In the genomic region with DNA sequence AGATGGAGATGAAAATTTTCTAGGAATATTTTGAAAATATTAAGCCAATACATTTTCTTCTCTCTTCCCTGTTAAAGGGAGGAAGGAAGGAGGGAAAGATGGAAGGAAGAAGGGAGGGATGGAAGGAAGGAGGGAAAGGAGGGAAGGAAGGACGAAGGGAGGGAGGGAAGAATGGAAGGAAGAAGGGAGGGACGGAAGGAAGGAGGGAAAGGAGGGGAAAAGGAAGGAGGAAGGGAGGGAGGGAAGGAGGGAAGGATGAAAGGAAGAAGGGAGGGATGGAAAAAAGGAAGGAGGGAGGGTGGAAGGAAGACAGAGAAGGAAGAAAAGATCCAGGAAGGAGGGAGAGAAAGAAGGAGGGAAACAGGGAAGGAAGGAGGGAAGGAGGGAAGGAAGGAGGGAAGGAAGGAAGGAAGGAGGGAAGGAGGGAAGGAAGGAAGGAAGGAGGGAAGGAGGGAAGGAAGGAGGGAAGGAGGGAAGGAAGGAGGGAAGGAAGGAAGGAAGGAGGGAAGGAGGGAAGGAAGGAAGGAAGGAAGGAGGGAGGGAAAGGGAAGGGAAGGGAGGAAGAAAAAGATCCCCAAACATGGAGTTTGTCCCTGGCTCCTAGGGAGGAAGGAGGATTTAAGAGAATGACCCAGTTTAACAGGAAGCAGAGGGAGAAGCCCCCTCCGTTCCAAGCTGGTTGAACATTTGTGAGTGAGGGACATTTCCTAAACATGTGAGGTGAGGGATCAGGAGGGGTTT, we compare ENCODE assay signal across 25 cellular contexts.
DNase-seq lines count a peak whose midpoint lies in the region; ATAC-seq, FAIRE-seq and TF ChIP-seq lines count a peak whose summit lies in the region.
"Had no signal": no experiment of that assay in that cellular context is flagged by ENCODE, and none has a peak within 500 bp of the region (broad histone marks: within the 10 kb centered on the region; RNA-seq: fewer than 3 reads in every experiment).

No MANE protein-coding gene starts in this region.

- H3K4me1 ChIP-seq in HEK293 (ENCODE audit: control insufficient read depth, insufficient read depth, low read length): no peaks in the 10 kb centered on the region
- H3K4me1 ChIP-seq in K562 (replicated peaks in 1 of 2; ENCODE audit: control insufficient read depth in 2 of 2, insufficient read depth in 2 of 2, low read length in 2 of 2): no peaks in the 10 kb centered on the region
- H3K4me1 ChIP-seq in neuronal stem cell (ENCODE audit: control insufficient read depth in 2 of 2, insufficient read depth in 1 of 2, low read depth in 1 of 2, low read length in 2 of 2): peaks cover 30 to 38% of the 10 kb centered on the region in 2 donors
- H3K4me1 ChIP-seq: A549 had no signal

- H3K36me3 ChIP-seq in HEK293 (ENCODE audit: control insufficient read depth in 2 of 2, insufficient read depth in 1 of 2, low read length in 2 of 2) (no peaks in the 10 kb centered on the region), K562 (ENCODE audit: control insufficient read depth, insufficient read depth, low read length) (no peaks in the 10 kb centered on the region), neuronal stem cell (replicated peaks in 1 of 2; ENCODE audit: control insufficient read depth in 2 of 2, insufficient read depth in 2 of 2, low read length in 2 of 2) (no peaks in the 10 kb centered on the region)
- H3K36me3 ChIP-seq: MG63 had no signal

- H3K27me3 Mint-ChIP-seq in type B pancreatic cell: peaks cover 3% of the 10 kb centered on the region

- H3K27ac ChIP-seq in HEK293 (ENCODE audit: extremely low read depth, low read depth, low read length) (no peak overlapping the region), K562 (ENCODE audit: extremely low read depth, low read depth, low read length) (no peak overlapping the region), neuronal stem cell (replicated peaks; ENCODE audit: low read length) (no peak overlapping the region)
- H3K27ac ChIP-seq: A549, PC-9 had no signal

- no peaks in the 10 kb centered on the region for H3K9me3 Mint-ChIP-seq in type B pancreatic cell
- H3K9me3 Mint-ChIP-seq: CD4-positive, alpha-beta memory T cell had no signal

- no peak overlapping the region for H3K4ac ChIP-seq in neuronal stem cell (ENCODE audit: low read length)

- H4K8ac ChIP-seq in neuronal stem cell (ENCODE audit: low read depth, low read length): no peak overlapping the region

- CTCF ChIA-PET in HEK293 (lab: Yijun Ruan, JAX): interaction anchor here (0.7 kb wide), 2 partner anchors 76 to 79 kb away, joined by 3 to 5 read pairs; no protein-coding TSS in a partner anchor
- CTCF ChIA-PET in K562 (lab: Yijun Ruan, JAX; ENCODE audit: low intra/inter-chr PET ratio): no interaction called here

- H3K4me3 ChIP-seq in HEK293 (ENCODE audit: low read depth, low read length): no peak overlapping the region
- no peak overlapping the region for H3K4me3 ChIP-seq in K562
- H3K4me3 ChIP-seq in neuronal stem cell (ENCODE audit: low read length in 2 of 2): no peak overlapping the region
- H3K4me3 ChIP-seq: A549, MG63, PC-9 had no signal

- no peaks in the 10 kb centered on the region for H3K79me2 ChIP-seq in K562 (ENCODE audit: control insufficient read depth, insufficient read depth, low read length)

- intact Hi-C loops in K562 (cut with micrococcal nuclease): loop anchor here (10.0 kb wide), 1 partner anchor 124 kb away; no protein-coding TSS in a partner anchor

- no peak overlapping the region for H2BK15ac ChIP-seq in neuronal stem cell (ENCODE audit: low read length)

- FAIRE-seq in K562 (lab: Jason Lieb, UNC): no peak
- FAIRE-seq: A549, G401.6, HTR-8/SVneo had no signal

- TF ChIP-seq EP300 in K562 (IDR thresholded peaks at IDR 0.05; ENCODE audit: low read length): no peak

- no peak for TF ChIP-seq CTCF in HEK293 (tag by site-specific recombination; IDR thresholded peaks at IDR 0.05)
- no peak for TF ChIP-seq CTCF in K562 (IDR thresholded peaks at IDR 0.05 in 2 of 3, conservative IDR thresholded peaks at IDR 0.05 in 1 of 3; ENCODE audit: insufficient read depth in 2 of 3, low read depth in 1 of 3, low read length in 3 of 3)
- no peak for TF ChIP-seq CTCF in type B pancreatic cell (conservative IDR thresholded peaks at IDR 0.05)

- H2AK5ac ChIP-seq in neuronal stem cell (ENCODE audit: low read depth, low read length): no peak overlapping the region

- H3K9ac ChIP-seq in K562 (ENCODE audit: insufficient read depth in 1 of 2, low read depth in 2 of 2, low read length in 2 of 2): no peak overlapping the region
- no peak overlapping the region for H3K9ac ChIP-seq in neuronal stem cell (ENCODE audit: low read depth, low read length, poor library complexity)

- H3K9me1 ChIP-seq in K562 (ENCODE audit: control insufficient read depth, insufficient read depth, low read length): no peaks in the 10 kb centered on the region

- H3K36me3 Mint-ChIP-seq in type B pancreatic cell: no peaks in the 10 kb centered on the region
- H3K36me3 Mint-ChIP-seq: CD4-positive, alpha-beta memory T cell had no signal

- no peak overlapping the region for H3K18ac ChIP-seq in neuronal stem cell (ENCODE audit: low read length)

- no peak overlapping the region for H4K91ac ChIP-seq in neuronal stem cell (ENCODE audit: low read depth, low read length, poor library complexity)

- peaks cover 28% of the 10 kb centered on the region for H3K4me1 Mint-ChIP-seq in type B pancreatic cell (ENCODE audit: unreplicated experiment)

- no peak overlapping the region for H2BK12ac ChIP-seq in neuronal stem cell (ENCODE audit: low read length)

- no peak for TF ChIP-seq RAD21 in K562 (CRISPR knock-in tag; conservative IDR thresholded peaks at IDR 0.05 in 1 of 2, IDR thresholded peaks at IDR 0.05 in 1 of 2)

- DNase-seq in K562 (ENCODE audit: extremely low read depth in 1 of 4, low spot score in 3 of 4): no peak
- no peak for DNase-seq in neuronal stem cell (ENCODE audit: low spot score)
- no peak for DNase-seq in type B pancreatic cell (ENCODE audit: extremely low spot score, unreplicated experiment)
- no peak for DNase-seq in NCI-H1417 treated with DMSO at 0.1 percent for 48 hours (lab: John Stamatoyannopoulos, UW)
- DNase-seq in inferior parietal cortex (ENCODE audit: extremely low spot score): no peak
- DNase-seq in kidney glomerular epithelial cell (lab: John Stamatoyannopoulos, UW): no peak
- DNase-seq: AML-193; C1 segment of cervical spinal cord; CD4-positive, alpha-beta memory T cell; COR-L47; GOT3; HCEC 1CT; KG1; MG63; NCI-H1105 treated with DMSO at 0.1 percent for 48 hours; NCI-H2029; NCI-H446; NCI-H82; NK-92 treated with Interleukin-12 subunit alpha and Interleukin-12 subunit beta, amount 100 ng/mL, for 24 hours; PC-9 had no signal

- 3% methylated on average over 3 of the region's 3 CpGs for WGBS in K562 (ENCODE audit: insufficient coverage, low coverage, missing lambda C conversion rate)
- 100% methylated on average over 2 of the region's 3 CpGs; no CpG with 5 or more reads in 1 of the 2 donors for WGBS in neuronal stem cell (ENCODE audit: extremely low coverage in 2 of 2, insufficient read length in 2 of 2, insufficient replicate concordance in 1 of 2), 2 donors

- POLR2A ChIA-PET in HEK293 (lab: Yijun Ruan, JAX) (no interaction called here), K562 (lab: Yijun Ruan, JAX) (no interaction called here)

- H3K23ac ChIP-seq in neuronal stem cell (ENCODE audit: low read depth, low read length, poor library complexity): no peak overlapping the region

- H3K27me3 ChIP-seq in K562 (ENCODE audit: control insufficient read depth in 2 of 2, insufficient read depth in 2 of 2, low read length in 2 of 2): peaks cover 0 to 42% of the 10 kb centered on the region in 2 experiments; a peak in 2 of 5 replicates
- H3K27me3 ChIP-seq in neuronal stem cell (ENCODE audit: control insufficient read depth in 3 of 3, insufficient read depth in 3 of 3, low read depth in 1 of 3, low read length in 3 of 3): peaks cover 0 to 22% (median 0%) of the 10 kb centered on the region in 3 experiments

- no peak overlapping the region for H3K14ac ChIP-seq in neuronal stem cell (ENCODE audit: low read length)

- no peak overlapping the region for H3K4me3 Mint-ChIP-seq in type B pancreatic cell

- TF ChIP-seq POLR2A in K562 (conservative IDR thresholded peaks at IDR 0.05): no peak

- H3K4me2 ChIP-seq in K562 (ENCODE audit: insufficient read depth, low read length) (no peak overlapping the region), neuronal stem cell (ENCODE audit: insufficient read depth, low read length, poor library complexity, severe bottlenecking) (no peak overlapping the region)
- H3K4me2 ChIP-seq: A549, PC-9 had no signal

- peak overlapping the region; percentile 39 for H3K27ac Mint-ChIP-seq in type B pancreatic cell
- H3K27ac Mint-ChIP-seq: CD4-positive, alpha-beta memory T cell had no signal

- H3K79me1 ChIP-seq in neuronal stem cell (ENCODE audit: low read depth, low read length): no peaks in the 10 kb centered on the region

- H3K9me3 ChIP-seq in HEK293 (ENCODE audit: control insufficient read depth, insufficient read depth, low read depth, low read length) (no peaks in the 10 kb centered on the region), K562 (replicated peaks; ENCODE audit: control insufficient read depth, insufficient read depth, low read depth, low read length) (no peaks in the 10 kb centered on the region), neuronal stem cell (replicated peaks in 1 of 2; ENCODE audit: control insufficient read depth in 2 of 2, insufficient read depth in 1 of 2, low read depth in 1 of 2, low read length in 2 of 2) (peaks cover 0 to 2% of the 10 kb centered on the region in 2 donors)
- H3K9me3 ChIP-seq: A549, MG63 had no signal

- in situ Hi-C loops in K562 (cut with MboI): no loop called here

- no peak overlapping the region for H2AFZ ChIP-seq in K562 (ENCODE audit: low read depth, low read length)
- no peak overlapping the region for H2AFZ ChIP-seq in neuronal stem cell (ENCODE audit: low read length)
- H2AFZ ChIP-seq: PC-9 had no signal

- no peak overlapping the region for H2BK5ac ChIP-seq in neuronal stem cell (ENCODE audit: low read length)

- no peak for ATAC-seq in K562
- ATAC-seq: Right ventricle myocardium inferior had no signal

- H4K20me1 ChIP-seq in K562 (replicated peaks; ENCODE audit: control insufficient read depth, insufficient read depth, low read length): 0 out of 2 replicates have a peak, but pooled peaks cover 5% of the 10 kb centered on the region

- peak overlapping the region; percentile 3 for H2BK120ac ChIP-seq in neuronal stem cell (ENCODE audit: low read depth, low read length)

- BruUV-seq in K562 (replicated peaks; lab: Mats Ljungman, UMichigan): no TSS peak

TF ChIP-seq in HEK293, 187 proteins besides CTCF, POLR2A, EP300 and RAD21:
- no peak for TF ChIP-seq KLF8 (tag by site-specific recombination; IDR thresholded peaks at IDR 0.05)
- peak; percentile 98 for TF ChIP-seq ZNF366 (tag by site-specific recombination; conservative IDR thresholded peaks at IDR 0.05)
